In genomic region chr9:79461735-79462134, GRCh38 we compare ENCODE assay signal across 17 cellular contexts.
DNase-seq lines count a peak whose midpoint lies in the region; ATAC-seq and TF ChIP-seq lines count a peak whose summit lies in the region.
"Had no signal": no experiment of that assay in that cellular context is flagged by ENCODE, and none has a peak within 500 bp of the region (broad histone marks: within the 10 kb centered on the region; RNA-seq: fewer than 3 reads in every experiment).

No MANE protein-coding gene starts in this region.

- CTCF ChIA-PET in A673 (lab: Charles Lee), result no interaction called here

- H3K9me3 ChIP-seq in A673 (ENCODE audit: low read depth, low read length, poor library complexity, severe bottlenecking) (no peaks in the 10 kb centered on the region), SJCRH30 (replicated peaks) (no peaks in the 10 kb centered on the region)

- DNase-seq in A673 (ENCODE audit: low spot score), result peak; percentile 15
- no peak for DNase-seq in SJCRH30
- no peak for DNase-seq in osteocyte (ENCODE audit: extremely low spot score, unreplicated experiment)
- DNase-seq in NCI-H1930 (lab: John Stamatoyannopoulos, UW), result no peak
- no peak for DNase-seq in activated CD4-positive, alpha-beta T cell treated with anti-CD3 and anti-CD28 coated beads, Interleukin-2, amount 50 U/mL, for 4 hours
- DNase-seq in activated T-cell treated with anti-CD3 and anti-CD28 coated beads, Interleukin-2, amount 50 U/mL, for 1 hour, result no peak
- no peak for DNase-seq in stimulated activated effector memory CD8-positive, alpha-beta T cell treated with anti-CD3 and anti-CD28 coated beads, Interleukin-12 subunit alpha, Interleukin-12 subunit beta, amount 100 ng/mL, for 72 hours (ENCODE audit: low spot score in 2 of 2)
- DNase-seq: C1 segment of cervical spinal cord; CD4-positive, alpha-beta memory T cell; COR-L47; DMS153; DND-41; H9 had no signal

- H3K4me3 ChIP-seq in A673 (ENCODE audit: low read depth, low read length, poor library complexity, severe bottlenecking) (no peak overlapping the region), SJCRH30 (no peak overlapping the region)
- H3K4me3 ChIP-seq: GM23338 had no signal

- H3K4me1 Mint-ChIP-seq in osteocyte (ENCODE audit: unreplicated experiment), result peaks cover 13% of the 10 kb centered on the region
- H3K4me1 Mint-ChIP-seq in stimulated activated effector memory CD8-positive, alpha-beta T cell treated with anti-CD3 and anti-CD28 coated beads, Interleukin-12 subunit alpha, Interleukin-12 subunit beta, amount 100 ng/mL, for 72 hours, result no peaks in the 10 kb centered on the region
- H3K4me1 Mint-ChIP-seq: CD4-positive, alpha-beta memory T cell; GM23338; H9 had no signal

- H3K27ac Mint-ChIP-seq in osteocyte (ENCODE audit: unreplicated experiment), result peak overlapping the region; percentile 32
- no peak overlapping the region for H3K27ac Mint-ChIP-seq in stimulated activated effector memory CD8-positive, alpha-beta T cell treated with anti-CD3 and anti-CD28 coated beads, Interleukin-12 subunit alpha, Interleukin-12 subunit beta, amount 100 ng/mL, for 72 hours
- H3K27ac Mint-ChIP-seq: CD4-positive, alpha-beta memory T cell; GM23338; H9 had no signal

- H3K27ac ChIP-seq in A673 (ENCODE audit: low read depth, low read length, poor library complexity, severe bottlenecking) (no peak overlapping the region), SJCRH30 (peak overlapping the region; percentile 1; the same call in 1 of the 2 replicates)
- H3K27ac ChIP-seq: 22Rv1 had no signal

- no TSS peak for BruUV-seq in A673 (replicated peaks; lab: Mats Ljungman, UMichigan)

- no peaks in the 10 kb centered on the region for H3K36me3 Mint-ChIP-seq in osteocyte (ENCODE audit: unreplicated experiment)
- H3K36me3 Mint-ChIP-seq in stimulated activated effector memory CD8-positive, alpha-beta T cell treated with anti-CD3 and anti-CD28 coated beads, Interleukin-12 subunit alpha, Interleukin-12 subunit beta, amount 100 ng/mL, for 72 hours, result no peaks in the 10 kb centered on the region
- H3K36me3 Mint-ChIP-seq: CD4-positive, alpha-beta memory T cell had no signal

- H3K4me1 ChIP-seq in A673 (ENCODE audit: insufficient read depth, low read length, poor library complexity, severe bottlenecking) (no peaks in the 10 kb centered on the region), SJCRH30 (peaks cover 3% of the 10 kb centered on the region; the same call in 1 of the 2 replicates)

- peak; percentile 34; the same call in 1 of the 3 replicates for ATAC-seq in SK-N-SH treated with all-trans-retinoic acid at 6 μM for 48 hours
- ATAC-seq in stimulated activated effector memory CD8-positive, alpha-beta T cell treated with anti-CD3 and anti-CD28 coated beads, Interleukin-12 subunit alpha, Interleukin-12 subunit beta, amount 100 ng/mL, for 72 hours, result no peak
- ATAC-seq: GM23338, HCT116 had no signal

- POLR2A ChIA-PET in A673 (lab: Charles Lee; ENCODE audit: low non-redundant PET), result no interaction called here

- H3K4me3 Mint-ChIP-seq in osteocyte (ENCODE audit: unreplicated experiment), result no peak overlapping the region
- H3K4me3 Mint-ChIP-seq in stimulated activated effector memory CD8-positive, alpha-beta T cell treated with anti-CD3 and anti-CD28 coated beads, Interleukin-12 subunit alpha, Interleukin-12 subunit beta, amount 100 ng/mL, for 72 hours, result no peak overlapping the region
- H3K4me3 Mint-ChIP-seq: CD4-positive, alpha-beta memory T cell; GM23338; H9 had no signal

- intact Hi-C loops in A673 (cut with micrococcal nuclease; ENCODE audit: unreplicated experiment), result no loop called here

- H3K36me3 ChIP-seq in A673 (ENCODE audit: insufficient read depth, low read length, poor library complexity, severe bottlenecking) (no peaks in the 10 kb centered on the region), SJCRH30 (no peaks in the 10 kb centered on the region)

- no peak for TF ChIP-seq CTCF in A673 (conservative IDR thresholded peaks at IDR 0.05; ENCODE audit: low read depth, low read length)
- TF ChIP-seq CTCF in osteocyte (IDR thresholded peaks at IDR 0.05), result no peak

- no peaks in the 10 kb centered on the region for H3K27me3 Mint-ChIP-seq in osteocyte (ENCODE audit: unreplicated experiment)

- H3K9me3 Mint-ChIP-seq in osteocyte (ENCODE audit: unreplicated experiment), result no peaks in the 10 kb centered on the region
- H3K9me3 Mint-ChIP-seq in stimulated activated effector memory CD8-positive, alpha-beta T cell treated with anti-CD3 and anti-CD28 coated beads, Interleukin-12 subunit alpha, Interleukin-12 subunit beta, amount 100 ng/mL, for 72 hours, result no peaks in the 10 kb centered on the region
- H3K9me3 Mint-ChIP-seq: CD4-positive, alpha-beta memory T cell; GM23338; H9 had no signal

- H3K27me3 ChIP-seq in A673 (replicated peaks; ENCODE audit: insufficient read depth, low read depth, low read length, poor library complexity) (no peaks in the 10 kb centered on the region), SJCRH30 (no peaks in the 10 kb centered on the region)

TF ChIP-seq in SK-N-SH treated with all-trans-retinoic acid at 6 μM for 48 hours, 23 proteins besides CTCF, POLR2A, EP300 and RAD21:
- TF ChIP-seq ARNTL (CRISPR knock-in tag; IDR thresholded peaks at IDR 0.05; ENCODE audit: borderline replicate concordance, low read depth) (no peak), TCF4 (CRISPR knock-in tag; IDR thresholded peaks at IDR 0.05; ENCODE audit: borderline replicate concordance) (peak; percentile 79), TOX (CRISPR knock-in tag; IDR thresholded peaks at IDR 0.05; ENCODE audit: borderline replicate concordance) (no peak), PATZ1 (CRISPR knock-in tag; IDR thresholded peaks at IDR 0.05; ENCODE audit: borderline replicate concordance) (no peak), ISL1 (CRISPR knock-in tag; IDR thresholded peaks at IDR 0.05) (no peak), ZNF70 (CRISPR knock-in tag; IDR thresholded peaks at IDR 0.05) (no peak)
